13 cellular contexts compared by ENCODE assay signal in genomic region chr9:107639426-107639825, GRCh38.
DNase-seq lines count a peak whose midpoint lies in the region; ATAC-seq and TF ChIP-seq lines count a peak whose summit lies in the region.
"Had no signal": no experiment of that assay in that cellular context is flagged by ENCODE, and none has a peak within 500 bp of the region (broad histone marks: within the 10 kb centered on the region; RNA-seq: fewer than 3 reads in every experiment).

No MANE protein-coding gene starts in this region.

- WGBS in psoas muscle, 3 donors, result 75 to 85% (median 81%) methylated on average over 4 of the region's 4 CpGs

- ATAC-seq in psoas muscle, result peak in 1 of 4 donors; percentile 11
- ATAC-seq in HG03196 (IDR thresholded peaks at IDR 0.05; ENCODE audit: unreplicated experiment), result no peak
- ATAC-seq in naive thymus-derived CD8-positive, alpha-beta T cell, result no peak
- ATAC-seq in GM19035 (IDR thresholded peaks at IDR 0.05; ENCODE audit: unreplicated experiment), result no peak
- ATAC-seq: activated T-helper 17 cell treated with anti-CD3 and anti-CD28 coated beads, Interleukin-2, amount 50 U/mL, for 72 hours had no signal

- peak overlapping the region; percentile 98 to 99 for H3K27ac ChIP-seq in ascending aorta
- peak overlapping the region; percentile 96 for H3K27ac ChIP-seq in psoas muscle
- H3K27ac ChIP-seq: VCaP had no signal

- H3K9me3 ChIP-seq in ascending aorta, result no peaks in the 10 kb centered on the region
- H3K9me3 ChIP-seq in psoas muscle, result no peaks in the 10 kb centered on the region

- H3K36me3 Mint-ChIP-seq in naive thymus-derived CD8-positive, alpha-beta T cell, result peaks cover 0 to 2% (median 0%) of the 10 kb centered on the region in 3 donors

- peaks cover 8 to 30% (median 9%) of the 10 kb centered on the region in 4 donors for H3K4me1 Mint-ChIP-seq in naive thymus-derived CD8-positive, alpha-beta T cell

- H3K4me1 ChIP-seq in ascending aorta (peaks cover 3 to 16% of the 10 kb centered on the region in 2 donors), psoas muscle (peaks cover 17% of the 10 kb centered on the region)

- DNase-seq in DMS153 treated with DMSO at 0.1 percent for 48 hours (lab: John Stamatoyannopoulos, UW; ENCODE audit: unreplicated experiment), result peak; percentile 24
- peak; percentile 71 for DNase-seq in NCI-H1436 (lab: John Stamatoyannopoulos, UW)
- no peak for DNase-seq in ascending aorta (ENCODE audit: low spot score in 2 of 2)
- no peak for DNase-seq in psoas muscle
- DNase-seq in naive thymus-derived CD8-positive, alpha-beta T cell, result no peak
- no peak for DNase-seq in posterior vena cava (ENCODE audit: low spot score)
- DNase-seq: stimulated activated CD4-positive, alpha-beta T cell treated with anti-CD3 and anti-CD28 coated beads, Interleukin-2, amount 100 ng/mL, for 24 hours had no signal

- H3K9me3 Mint-ChIP-seq in naive thymus-derived CD8-positive, alpha-beta T cell, result peaks cover 0 to 5% (median 0%) of the 10 kb centered on the region in 9 donors
- H3K9me3 Mint-ChIP-seq: activated T-helper 17 cell treated with anti-CD3 and anti-CD28 coated beads, Interleukin-2, amount 50 U/mL, for 72 hours; central memory CD8-positive, alpha-beta T cell had no signal

- H3K4me3 ChIP-seq in ascending aorta, result no peak overlapping the region
- no peak overlapping the region for H3K4me3 ChIP-seq in psoas muscle

- TF ChIP-seq CTCF in ascending aorta (IDR thresholded peaks at IDR 0.05), result no peak
- no peak for TF ChIP-seq CTCF in psoas muscle (IDR thresholded peaks at IDR 0.05)

- H3K36me3 ChIP-seq in ascending aorta (no peaks in the 10 kb centered on the region), psoas muscle (ENCODE audit: insufficient read depth in 1 of 2, low read depth in 1 of 2) (no peaks in the 10 kb centered on the region)

- H3K27me3 ChIP-seq in ascending aorta (no peaks in the 10 kb centered on the region), psoas muscle (ENCODE audit: insufficient read depth in 3 of 3, low read length in 2 of 3) (no peaks in the 10 kb centered on the region)

- H3K27me3 Mint-ChIP-seq in naive thymus-derived CD8-positive, alpha-beta T cell, result peaks cover 25 to 75% (median 47%) of the 10 kb centered on the region in 5 donors

- H3K4me3 Mint-ChIP-seq in naive thymus-derived CD8-positive, alpha-beta T cell, result peak overlapping the region in 1 of 10 donors; percentile 7
- H3K4me3 Mint-ChIP-seq: central memory CD8-positive, alpha-beta T cell had no signal

- POLR2A ChIA-PET in naive thymus-derived CD8-positive, alpha-beta T cell (lab: Charles Lee), result no interaction called here

- H3K27ac Mint-ChIP-seq in naive thymus-derived CD8-positive, alpha-beta T cell, result peak overlapping the region in 1 of 10 donors; percentile 5
- H3K27ac Mint-ChIP-seq: activated T-helper 17 cell treated with anti-CD3 and anti-CD28 coated beads, Interleukin-2, amount 50 U/mL, for 72 hours; IgD-negative memory B cell had no signal

- intact Hi-C loops in ascending aorta (cut with DNase I) (loop anchor here (5.0 to 10.0 kb wide), 6 partner anchors 127 to 1125 kb away; partner anchors contain the start of gene RAD23B), psoas muscle (cut with DNase I) (loop anchor here (2.0 to 10.0 kb wide), 5 partner anchors 93 to 635 kb away; no protein-coding TSS in a partner anchor), posterior vena cava (cut with DNase I) (loop anchor here in 1 of 2 donors (2.0 to 5.0 kb wide), 2 partner anchors 93 to 151 kb away; partner anchors contain the start of gene KLF4)

Comparison
In these comparisons a context has a peak if more than half of its experiments do, and no peak if none do; other contexts are left out.
1. DNase-seq: peak in DMS153 treated with DMSO at 0.1 percent for 48 hours (single experiment) and NCI-H1436 (single experiment); none in ascending aorta (0 of 2), psoas muscle (0 of 2), naive thymus-derived CD8-positive, alpha-beta T cell (0 of 10) and posterior vena cava (single experiment).